ENCODE assay signal across 20 cellular contexts in the genomic region with DNA sequence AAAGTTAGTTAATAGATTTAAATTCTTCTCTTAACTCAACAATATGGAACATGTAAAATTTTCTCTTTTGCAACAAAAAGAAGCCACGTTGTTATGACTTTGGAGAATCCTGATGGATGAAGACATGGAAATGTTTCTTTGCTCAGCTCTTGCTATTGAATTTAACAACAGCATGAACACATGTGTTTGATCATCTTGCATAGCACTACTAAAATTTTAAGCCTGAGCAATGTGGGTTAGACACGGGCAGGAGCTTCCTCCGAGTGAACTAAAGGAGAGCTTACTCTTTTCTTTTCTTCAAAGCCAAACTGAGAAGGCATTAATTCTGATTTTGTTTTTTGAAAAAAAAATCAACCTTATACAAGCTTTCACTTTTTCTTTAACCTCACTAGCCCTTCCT. TPM values are rescaled to one million over a fixed set of nuclear protein-coding genes. Genes with fewer than 3 reads are reported as not detected.
DNase-seq lines count a peak whose midpoint lies in the region; ATAC-seq and TF ChIP-seq lines count a peak whose summit lies in the region.
"Had no signal": no experiment of that assay in that cellular context is flagged by ENCODE, and none has a peak within 500 bp of the region (broad histone marks: within the 10 kb centered on the region; RNA-seq: fewer than 3 reads in every experiment).

No MANE protein-coding gene starts in this region.

- H3K4me1 Mint-ChIP-seq in GM23338, result 0 out of 3 replicates have a peak, but pooled peaks cover 2% of the 10 kb centered on the region
- H3K4me1 Mint-ChIP-seq: CD4-positive, CD25-positive, alpha-beta regulatory T cell; CD8-positive, alpha-beta memory T cell had no signal

- no peak overlapping the region for H3K4me3 Mint-ChIP-seq in GM23338
- H3K4me3 Mint-ChIP-seq: CD4-positive, CD25-positive, alpha-beta regulatory T cell; CD8-positive, alpha-beta memory T cell; H9 had no signal

- no peaks in the 10 kb centered on the region for H3K27me3 ChIP-seq in GM23338 (ENCODE audit: insufficient read depth)
- no peaks in the 10 kb centered on the region for H3K27me3 ChIP-seq in Karpas-422 (ENCODE audit: low read length)
- H3K27me3 ChIP-seq in uterus, result no peaks in the 10 kb centered on the region
- no peaks in the 10 kb centered on the region for H3K27me3 ChIP-seq in ascending aorta
- H3K27me3 ChIP-seq: BE2C had no signal

- H2AFZ ChIP-seq in GM23338, result no peak overlapping the region
- no peak overlapping the region for H2AFZ ChIP-seq in Karpas-422 (ENCODE audit: low read length)

- H3F3A ChIP-seq in GM23338 (replicated peaks; ENCODE audit: low read depth), result no peaks in the 10 kb centered on the region

- H3K27me3 Mint-ChIP-seq in GM23338 (ENCODE audit: insufficient read depth, low read depth, poor library complexity), result no peaks in the 10 kb centered on the region
- H3K27me3 Mint-ChIP-seq: CD4-positive, CD25-positive, alpha-beta regulatory T cell; CD8-positive, alpha-beta memory T cell had no signal

- peaks cover 15% of the 10 kb centered on the region for H3K79me2 ChIP-seq in GM23338 (replicated peaks; ENCODE audit: insufficient read depth)
- no peaks in the 10 kb centered on the region for H3K79me2 ChIP-seq in Karpas-422 (ENCODE audit: low read length)

- H3K4me1 ChIP-seq in GM23338 (ENCODE audit: insufficient read depth), result no peaks in the 10 kb centered on the region
- H3K4me1 ChIP-seq in Karpas-422 (ENCODE audit: low read length), result peaks cover 74% of the 10 kb centered on the region
- H3K4me1 ChIP-seq in uterus, result peaks cover 0 to 3% of the 10 kb centered on the region in 2 donors
- no peaks in the 10 kb centered on the region for H3K4me1 ChIP-seq in ascending aorta

- H3K36me3 ChIP-seq in GM23338 (ENCODE audit: insufficient read depth) (no peaks in the 10 kb centered on the region), Karpas-422 (ENCODE audit: insufficient read depth, low read length) (no peaks in the 10 kb centered on the region), uterus (no peaks in the 10 kb centered on the region), ascending aorta (no peaks in the 10 kb centered on the region)

- peak overlapping the region; percentile 57 for H3K9ac ChIP-seq in Karpas-422 (ENCODE audit: low read length)

- no peaks in the 10 kb centered on the region for H3K9me3 Mint-ChIP-seq in GM23338
- H3K9me3 Mint-ChIP-seq: H9 had no signal

- no peaks in the 10 kb centered on the region; the same call in 1 of the 2 replicates for H4K20me1 ChIP-seq in GM23338 (replicated peaks; ENCODE audit: insufficient read depth)
- H4K20me1 ChIP-seq in Karpas-422 (ENCODE audit: insufficient read depth, low read depth, low read length), result no peaks in the 10 kb centered on the region

- H3K4me2 ChIP-seq in GM23338 (no peak overlapping the region), Karpas-422 (ENCODE audit: low read depth, low read length, poor library complexity, severe bottlenecking) (peak overlapping the region; percentile 62)

- TF ChIP-seq CTCF in GM23338 (conservative IDR thresholded peaks at IDR 0.05; ENCODE audit: low read depth in 2 of 2), result no peak
- no peak for TF ChIP-seq CTCF in uterus (IDR thresholded peaks at IDR 0.05)
- no peak for TF ChIP-seq CTCF in ascending aorta (IDR thresholded peaks at IDR 0.05)

- H3K4me3 ChIP-seq in GM23338 (no peak overlapping the region), Karpas-422 (ENCODE audit: low read length) (peak overlapping the region; percentile 14; the same call in 1 of the 2 replicates), uterus (no peak overlapping the region), ascending aorta (no peak overlapping the region)
- H3K4me3 ChIP-seq: GM12878 had no signal

- H3K27ac ChIP-seq in GM23338 (ENCODE audit: low read depth) (no peak overlapping the region), Karpas-422 (ENCODE audit: low read length) (peak overlapping the region; percentile 94), uterus (peak overlapping the region; percentile 59 to 66), ascending aorta (no peak overlapping the region)
- H3K27ac ChIP-seq: HL-60 had no signal

- intact Hi-C loops in left ventricle myocardium superior (cut with micrococcal nuclease), result no loop called here
- intact Hi-C loops in uterus (cut with DNase I; ENCODE audit: low total_unique reads), result no loop called here
- intact Hi-C loops in ascending aorta (cut with DNase I), result no loop called here

- H3K9me2 ChIP-seq in GM23338 (ENCODE audit: insufficient read depth), result no peaks in the 10 kb centered on the region
- no peaks in the 10 kb centered on the region for H3K9me2 ChIP-seq in Karpas-422 (replicated peaks; ENCODE audit: insufficient read depth, low read length)

- H3K27ac Mint-ChIP-seq in GM23338, result peak overlapping the region; percentile 79
- H3K27ac Mint-ChIP-seq: CD4-positive, CD25-positive, alpha-beta regulatory T cell; CD8-positive, alpha-beta memory T cell had no signal

- DNase-seq in GM23338 (ENCODE audit: low spot score) (no peak), Karpas-422 (peak; percentile 53), left ventricle myocardium superior (no peak), uterus (no peak), ascending aorta (ENCODE audit: low spot score in 2 of 2) (no peak)
- DNase-seq: ACHN; C1 segment of cervical spinal cord; CD4-positive, CD25-positive, alpha-beta regulatory T cell; CD8-positive, alpha-beta memory T cell; COR-L47; DMS 273 treated with DMSO at 0.1 percent for 48 hours; DMS53; DND-41; EL; H9 had no signal

- no peaks in the 10 kb centered on the region for H3K9me3 ChIP-seq in Karpas-422 (ENCODE audit: low read length)
- H3K9me3 ChIP-seq in uterus, result no peaks in the 10 kb centered on the region
- H3K9me3 ChIP-seq in ascending aorta, result no peaks in the 10 kb centered on the region
- H3K9me3 ChIP-seq: BE2C had no signal

- no peak for TF ChIP-seq POLR2A in uterus (IDR thresholded peaks at IDR 0.05)

- no peaks in the 10 kb centered on the region for H3K36me3 Mint-ChIP-seq in GM23338 (ENCODE audit: low read depth)
- H3K36me3 Mint-ChIP-seq: CD4-positive, CD25-positive, alpha-beta regulatory T cell; CD8-positive, alpha-beta memory T cell had no signal

- ATAC-seq in GM23338, result no peak
- peak; percentile 32 for ATAC-seq in left ventricle myocardium superior
- no peak for ATAC-seq in HG03460 (IDR thresholded peaks at IDR 0.05; ENCODE audit: unreplicated experiment)
- ATAC-seq: GM12878 had no signal

RNA-seq across cellular contexts. Expression of a gene that starts 36.8 kb away (rescaled TPM):
- 27.4 and 37.9 TPM in 2 replicates for total RNA-seq in GM23338 (2014; rRNA removed; shearing (Covaris generic))
- 5.9 and 6.0 TPM in 2 replicates for polyA plus RNA-seq in GM23338 (2016; fragmentation: Nextera tagmentation; extraction: Ambion mirVana)
- total RNA-seq in Karpas-422 (2014; rRNA removed; shearing (Covaris generic); ENCODE audit: low replicate concordance), result 2.5 and 3.1 TPM in 2 replicates
- total RNA-seq in left ventricle myocardium superior (1.1 TPM), uterus (100 to 1,000 TPM in 1 of 4 donors, 10 to 100 TPM in 2, 1 to 10 TPM in 1; 1.2 to 132 (median 36.1) TPM), ascending aorta (0.32 TPM)
- total RNA-seq: CD4-positive, CD25-positive, alpha-beta regulatory T cell; CD8-positive, alpha-beta memory T cell; G401; GM12878 had no signal
- polyA plus RNA-seq: CD4-positive, CD25-positive, alpha-beta regulatory T cell; CD8-positive, alpha-beta memory T cell; GM12878 had no signal

Comparison
In these comparisons a context has a peak if more than half of its experiments do, and no peak if none do; other contexts are left out.
1. H3K27ac ChIP-seq: peak in Karpas-422 (single experiment) and uterus (2 of 2); none in GM23338 (single experiment) and ascending aorta (0 of 2).